In genomic region chr14:64788706-64789105, GRCh38 we compare ENCODE assay signal across 1 cellular context.
TF ChIP-seq lines count a peak whose summit lies in the region.

No MANE protein-coding gene starts in this region.

TF ChIP-seq in SK-N-SH, 30 proteins besides CTCF, POLR2A, EP300 and RAD21 (continued from another document):
- TF ChIP-seq, protein P1, sequence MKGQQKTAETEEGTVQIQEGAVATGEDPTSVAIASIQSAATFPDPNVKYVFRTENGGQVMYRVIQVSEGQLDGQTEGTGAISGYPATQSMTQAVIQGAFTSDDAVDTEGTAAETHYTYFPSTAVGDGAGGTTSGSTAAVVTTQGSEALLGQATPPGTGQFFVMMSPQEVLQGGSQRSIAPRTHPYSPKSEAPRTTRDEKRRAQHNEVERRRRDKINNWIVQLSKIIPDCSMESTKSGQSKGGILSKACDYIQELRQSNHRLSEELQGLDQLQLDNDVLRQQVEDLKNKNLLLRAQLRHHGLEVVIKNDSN (IDR thresholded peaks at IDR 0.05; ENCODE audit: borderline replicate concordance, low read depth) = no peak
- TF ChIP-seq FOXM1 (IDR thresholded peaks at IDR 0.05; ENCODE audit: low read depth) = no peak
- peak; percentile 98 for TF ChIP-seq NFIC (IDR thresholded peaks at IDR 0.05; ENCODE audit: borderline replicate concordance)
- TF ChIP-seq MXI1 (IDR thresholded peaks at IDR 0.05; ENCODE audit: low read depth, low read length) = no peak
- TF ChIP-seq FOSL2 (IDR thresholded peaks at IDR 0.05; ENCODE audit: borderline replicate concordance, low read depth) = peak; percentile 94
- 0 out of 2 replicates have a peak, but pooled peaks have one; percentile 14 for TF ChIP-seq RCOR1 (IDR thresholded peaks at IDR 0.05; ENCODE audit: low read length)
- TF ChIP-seq YY1 (IDR thresholded peaks at IDR 0.05; ENCODE audit: low read depth) = no peak
- no peak for TF ChIP-seq NRF1 (IDR thresholded peaks at IDR 0.05; ENCODE audit: low read depth, low read length)
- no peak for TF ChIP-seq TAF1 (IDR thresholded peaks at IDR 0.05; ENCODE audit: borderline replicate concordance, low read depth, low read length)
- TF ChIP-seq ELF1 (IDR thresholded peaks at IDR 0.05) = no peak
- TF ChIP-seq USF2 (IDR thresholded peaks at IDR 0.05; ENCODE audit: borderline replicate concordance, low read depth, low read length) = no peak
- TF ChIP-seq MAX (IDR thresholded peaks at IDR 0.05; ENCODE audit: low read depth) = peak; percentile 76; the same call in 1 of the 2 replicates
- TF ChIP-seq MEF2A (IDR thresholded peaks at IDR 0.05; ENCODE audit: borderline replicate concordance, low read depth) = no peak
- no peak for TF ChIP-seq REST (IDR thresholded peaks at IDR 0.05; ENCODE audit: low read depth, low read length)
- TF ChIP-seq FOXJ3 (CRISPR knock-in tag; IDR thresholded peaks at IDR 0.05) = no peak
- peak; percentile 67; the same call in 1 of the 2 replicates for TF ChIP-seq POLR2AphosphoS5 (IDR thresholded peaks at IDR 0.05; ENCODE audit: low read depth, low read length)
